In the genomic region with DNA sequence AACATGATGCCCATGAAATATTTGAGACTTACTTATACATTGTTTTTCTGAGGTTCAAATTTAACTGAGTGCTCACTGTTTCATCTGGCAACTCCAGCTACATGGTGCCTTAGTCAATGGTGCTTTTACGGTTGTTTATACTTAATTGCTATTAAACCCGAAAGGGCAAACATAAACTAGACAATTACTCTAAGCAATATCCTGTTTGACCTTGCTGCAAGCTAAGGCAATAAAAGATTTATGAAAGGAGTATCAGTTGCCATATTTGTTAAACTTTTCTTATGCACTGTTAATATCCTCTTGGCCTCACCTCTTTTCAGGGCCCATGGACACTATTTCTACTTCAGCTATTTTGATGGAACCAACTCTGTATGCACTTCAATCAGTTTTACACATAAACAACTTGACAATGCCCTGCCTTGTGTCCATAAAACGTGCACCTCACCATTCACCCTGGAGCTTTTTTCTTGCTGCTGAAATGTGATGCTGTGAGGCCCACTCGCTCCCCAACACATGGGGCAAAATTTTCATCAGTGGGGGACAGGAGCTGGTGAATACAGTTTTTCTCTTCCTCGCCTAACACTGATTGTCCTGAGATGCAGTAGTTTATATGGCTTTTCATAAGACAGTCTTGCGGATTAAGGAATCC, we compare ENCODE assay signal across 17 cellular contexts.
"Had no signal": no experiment of that assay in that cellular context is flagged by ENCODE, and none has a peak within 500 bp of the region (broad histone marks: within the 10 kb centered on the region; RNA-seq: fewer than 3 reads in every experiment).

No MANE protein-coding gene starts in this region.

- H3K4me3 ChIP-seq: dorsolateral prefrontal cortex, esophagus squamous epithelium, heart right ventricle, right atrium auricular region, skin epidermis, tibial nerve had no signal

- H3K27ac ChIP-seq: dorsolateral prefrontal cortex, esophagus squamous epithelium, foreskin keratinocyte, heart right ventricle, parathyroid adenoma, right atrium auricular region, skin epidermis, tibial nerve had no signal

- H3K79me2 ChIP-seq: parathyroid adenoma had no signal

- H3K9me3 ChIP-seq: esophagus squamous epithelium, heart right ventricle, right atrium auricular region, tibial nerve had no signal

- H3K9ac ChIP-seq: parathyroid adenoma had no signal

- H2AFZ ChIP-seq: parathyroid adenoma had no signal

- H3K4me3 Mint-ChIP-seq: activated B cell treated with CpG ODN at 0.5 μM for 24 hours; activated CD4-positive, alpha-beta T cell treated with anti-CD3 and anti-CD28 coated beads, Interleukin-2, amount 10 ng/mL, durations not matched to agents 24 days and 14 days; activated naive CD8-positive, alpha-beta T cell treated with anti-CD3 and anti-CD28 coated beads, Interleukin-2, amount 50 U/mL, for 24 hours; activated T-helper 1 cell treated with anti-CD3 and anti-CD28 coated beads, Interleukin-12 subunit alpha, Interleukin-12 subunit beta, Interleukin-2, Interleukin-4 antibody, amounts not matched to agents 30 ng/mL and 10 ng/mL and 1 ng/mL, durations not matched to agents 14 hours and 24 hours and 36 hours; stimulated activated memory B cell treated with anti-CD40 and anti-IgM and Interleukin-4, amounts not matched to agents 10 μg/mL and 1 μg/mL and 100 μg/mL, for 72 hours had no signal

- H3K27me3 Mint-ChIP-seq: activated B cell treated with CpG ODN at 0.5 μM for 24 hours; activated CD4-positive, alpha-beta T cell treated with anti-CD3 and anti-CD28 coated beads, Interleukin-2, amount 10 ng/mL, durations not matched to agents 24 days and 14 days; activated naive CD8-positive, alpha-beta T cell treated with anti-CD3 and anti-CD28 coated beads, Interleukin-2, amount 50 U/mL, for 24 hours; stimulated activated memory B cell treated with anti-CD40 and anti-IgM and Interleukin-4, amounts not matched to agents 10 μg/mL and 1 μg/mL and 100 μg/mL, for 72 hours had no signal

- H3K27ac Mint-ChIP-seq: activated B cell treated with CpG ODN at 0.5 μM for 24 hours; activated CD4-positive, alpha-beta T cell treated with anti-CD3 and anti-CD28 coated beads, Interleukin-2, amount 10 ng/mL, durations not matched to agents 24 days and 14 days; activated naive CD8-positive, alpha-beta T cell treated with anti-CD3 and anti-CD28 coated beads, Interleukin-2, amount 50 U/mL, for 24 hours; stimulated activated memory B cell treated with anti-CD40 and anti-IgM and Interleukin-4, amounts not matched to agents 10 μg/mL and 1 μg/mL and 100 μg/mL, for 72 hours had no signal

- H3K4me1 ChIP-seq: esophagus squamous epithelium, foreskin keratinocyte, parathyroid adenoma, right atrium auricular region, tibial nerve had no signal

- H3K9me3 Mint-ChIP-seq: activated B cell treated with CpG ODN at 0.5 μM for 24 hours; stimulated activated memory B cell treated with anti-CD40 and anti-IgM and Interleukin-4, amounts not matched to agents 10 μg/mL and 1 μg/mL and 100 μg/mL, for 72 hours had no signal

- ATAC-seq: activated naive CD8-positive, alpha-beta T cell treated with anti-CD3 and anti-CD28 coated beads, Interleukin-2, amount 50 U/mL, for 24 hours; foreskin keratinocyte; heart right ventricle; left ventricle myocardium superior; stimulated activated memory B cell treated with anti-CD40 and anti-IgM and Interleukin-4, amounts not matched to agents 10 μg/mL and 1 μg/mL and 100 μg/mL, for 72 hours had no signal

- H3K36me3 ChIP-seq: esophagus squamous epithelium, heart right ventricle, right atrium auricular region, tibial nerve had no signal

- DNase-seq: activated B cell treated with CpG ODN at 0.5 μM for 24 hours; activated CD4-positive, alpha-beta T cell treated with anti-CD3 and anti-CD28 coated beads, Interleukin-2, amount 10 ng/mL, durations not matched to agents 24 days and 14 days; activated naive CD4-positive, alpha-beta T cell; activated naive CD8-positive, alpha-beta T cell treated with anti-CD3 and anti-CD28 coated beads, Interleukin-2, amount 50 U/mL, for 24 hours; dorsolateral prefrontal cortex; esophagus squamous epithelium; foreskin keratinocyte; heart right ventricle; islet precursor cell; left ventricle myocardium superior; mesendoderm had no signal

- H3K27me3 ChIP-seq: dorsolateral prefrontal cortex, esophagus squamous epithelium, foreskin keratinocyte, heart right ventricle, right atrium auricular region, tibial nerve had no signal

- H3K36me3 Mint-ChIP-seq: stimulated activated memory B cell treated with anti-CD40 and anti-IgM and Interleukin-4, amounts not matched to agents 10 μg/mL and 1 μg/mL and 100 μg/mL, for 72 hours had no signal
